In the genomic region with DNA sequence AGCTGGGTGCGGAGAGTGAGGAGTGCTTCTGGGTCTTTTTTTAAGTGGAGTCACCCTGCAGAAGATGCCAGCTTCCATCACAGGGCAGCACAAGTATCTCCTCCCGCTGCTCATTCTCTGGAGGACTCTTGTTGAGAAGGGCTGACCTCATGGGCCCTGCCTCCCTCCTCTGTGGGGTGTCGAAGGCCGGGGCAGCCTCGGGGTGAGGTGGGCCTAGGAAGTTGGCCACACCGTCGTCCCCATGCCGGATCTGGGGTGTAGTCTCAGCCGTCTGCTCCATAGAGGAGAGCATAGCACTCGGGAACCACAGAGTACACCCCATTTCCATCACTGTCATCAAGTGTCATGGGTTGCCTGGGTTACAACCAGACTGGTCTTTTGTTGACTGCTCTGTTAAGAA, we compare ENCODE assay signal across 30 cellular contexts.
"Had no signal": no experiment of that assay in that cellular context is flagged by ENCODE, and none has a peak within 500 bp of the region (broad histone marks: within the 10 kb centered on the region; RNA-seq: fewer than 3 reads in every experiment).

No MANE protein-coding gene starts in this region.

- H3K9me3 Mint-ChIP-seq: mesothelial cell of epicardium; naive B cell; natural killer cell; nephron progenitor cell; neural progenitor cell; stimulated activated naive B cell treated with anti-CD40 and anti-IgM and Interleukin-4, amounts not matched to agents 10 μg/mL and 1 μg/mL and 100 μg/mL, for 72 hours had no signal

- H3K4me3 ChIP-seq: heart right ventricle, hepatocyte, lower lobe of right lung, neural progenitor cell, ovary, prostate gland, skin epidermis, suprapubic skin, thoracic aorta, tibial artery, upper lobe of right lung had no signal

- DNase-seq: heart right ventricle; kidney glomerular epithelial cell; left cardiac atrium; left ventricle myocardium superior; lower lobe of right lung; mammary epithelial cell; mesenchymal stem cell; naive B cell; natural killer cell; nephron progenitor cell; occipital lobe; ovary; retina; stimulated activated CD4-positive, alpha-beta T cell treated with anti-CD3 and anti-CD28 coated beads, Interleukin-12 subunit alpha, Interleukin-12 subunit beta, amount 100 ng/mL, for 4 hours; stimulated activated CD4-positive, alpha-beta T cell treated with anti-CD3 and anti-CD28 coated beads, Interleukin-15, amount 100 ng/mL, for 24 hours; stimulated activated CD4-positive, alpha-beta T cell treated with anti-CD3 and anti-CD28 coated beads, Interleukin-2, amount 100 ng/mL, for 24 hours; stimulated activated CD4-positive, alpha-beta T cell treated with anti-CD3 and anti-CD28 coated beads, Interleukin-4, amount 100 ng/mL, for 1 hour; stimulated activated naive B cell treated with anti-CD40 and anti-IgM and Interleukin-4, amounts not matched to agents 10 μg/mL and 1 μg/mL and 100 μg/mL, for 72 hours; stimulated activated naive CD8-positive, alpha-beta T cell treated with anti-CD3 and anti-CD28 coated beads, Interleukin-15, Interleukin-2, amounts not matched to agents 100 U/mL and 50 U/mL, for 24 hours; tibial artery; trophoblast cell; upper lobe of right lung had no signal

- H2AFZ ChIP-seq: hepatocyte, neural progenitor cell had no signal

- H3K4me2 ChIP-seq: hepatocyte, neural progenitor cell had no signal

- H3K27ac Mint-ChIP-seq: mesothelial cell of epicardium; natural killer cell; nephron progenitor cell; neural progenitor cell; stimulated activated naive B cell treated with anti-CD40 and anti-IgM and Interleukin-4, amounts not matched to agents 10 μg/mL and 1 μg/mL and 100 μg/mL, for 72 hours had no signal

- H3K27ac ChIP-seq: heart right ventricle, hepatocyte, lower lobe of right lung, neural progenitor cell, neutrophil, ovary, prostate gland, skin epidermis, suprapubic skin, thoracic aorta, tibial artery, upper lobe of right lung had no signal

- H3K27me3 Mint-ChIP-seq: naive B cell; stimulated activated naive B cell treated with anti-CD40 and anti-IgM and Interleukin-4, amounts not matched to agents 10 μg/mL and 1 μg/mL and 100 μg/mL, for 72 hours had no signal

- H3K4me3 Mint-ChIP-seq: mesothelial cell of epicardium; naive B cell; natural killer cell; nephron progenitor cell; neural progenitor cell; stimulated activated naive B cell treated with anti-CD40 and anti-IgM and Interleukin-4, amounts not matched to agents 10 μg/mL and 1 μg/mL and 100 μg/mL, for 72 hours had no signal

- H3K4me1 ChIP-seq: heart right ventricle, lower lobe of right lung, neural progenitor cell, prostate gland, suprapubic skin, tibial artery, upper lobe of right lung had no signal

- H3K27me3 ChIP-seq: heart right ventricle, hepatocyte, neural progenitor cell, neutrophil, ovary, suprapubic skin, tibial artery, upper lobe of right lung had no signal

- H3K79me2 ChIP-seq: hepatocyte had no signal

- H3K9me3 ChIP-seq: heart right ventricle, lower lobe of right lung, neutrophil, ovary, prostate gland, suprapubic skin, thoracic aorta, tibial artery, upper lobe of right lung had no signal

- H3K36me3 ChIP-seq: neural progenitor cell had no signal

- H3K4me1 Mint-ChIP-seq: mesothelial cell of epicardium; natural killer cell; nephron progenitor cell; neural progenitor cell; stimulated activated naive B cell treated with anti-CD40 and anti-IgM and Interleukin-4, amounts not matched to agents 10 μg/mL and 1 μg/mL and 100 μg/mL, for 72 hours had no signal
